In the genomic region with DNA sequence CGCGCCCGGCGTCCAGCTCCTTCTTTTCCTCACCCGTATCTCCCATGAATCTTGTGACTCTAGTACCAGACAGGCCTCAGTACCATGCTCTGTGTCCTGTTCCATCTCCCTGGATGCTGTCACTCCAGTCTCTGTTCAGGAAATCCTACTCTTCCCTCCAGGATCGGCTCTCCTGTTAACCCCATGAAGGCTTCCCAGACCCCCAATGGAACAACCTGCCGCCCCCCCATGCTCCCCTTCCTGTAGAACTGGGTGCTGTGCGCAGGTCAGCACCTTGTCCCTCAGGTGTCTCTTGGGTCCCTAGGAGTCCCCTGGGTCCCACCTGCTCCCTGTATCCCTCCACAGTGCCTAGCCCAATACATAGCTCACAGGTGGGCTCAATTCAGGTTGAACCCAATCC, we compare ENCODE assay signal across 21 cellular contexts. TPM values are rescaled to one million over a fixed set of nuclear protein-coding genes. Genes with fewer than 3 reads are reported as not detected.
A peak's percentile ranks its signal among the peaks of the same experiment; 100 is the strongest.
DNase-seq lines count a peak whose midpoint lies in the region; TF ChIP-seq lines count a peak whose summit lies in the region.
"Had no signal": no experiment of that assay in that cellular context is flagged by ENCODE, and none has a peak within 500 bp of the region (broad histone marks: within the 10 kb centered on the region; RNA-seq: fewer than 3 reads in every experiment).

No MANE protein-coding gene starts in this region.

- H3K4me1 ChIP-seq in A673 (ENCODE audit: insufficient read depth, low read length, poor library complexity, severe bottlenecking) (peaks cover 20% of the 10 kb centered on the region), Caco-2 (peaks cover 10% of the 10 kb centered on the region)

- intact Hi-C loops in A673 (cut with micrococcal nuclease; ENCODE audit: unreplicated experiment) (no loop called here), Caco-2 (cut with micrococcal nuclease; ENCODE audit: unreplicated experiment) (no loop called here)

- POLR2A ChIA-PET in A673 (lab: Charles Lee; ENCODE audit: low non-redundant PET): no interaction called here
- POLR2A ChIA-PET in Caco-2 (lab: Charles Lee): no interaction called here

- H3K9me3 ChIP-seq in A673 (ENCODE audit: low read depth, low read length, poor library complexity, severe bottlenecking): no peaks in the 10 kb centered on the region
- H3K9me3 ChIP-seq in Caco-2: no peaks in the 10 kb centered on the region
- no peaks in the 10 kb centered on the region for H3K9me3 ChIP-seq in WERI-Rb-1 (ENCODE audit: severe bottlenecking)

- H3K27ac Mint-ChIP-seq in Caco-2 (ENCODE audit: unreplicated experiment): peak overlapping the region; percentile 33
- H3K27ac Mint-ChIP-seq in neural crest cell (ENCODE audit: unreplicated experiment): peak overlapping the region; percentile 21
- H3K27ac Mint-ChIP-seq: CD8-positive, alpha-beta T cell had no signal

- no peaks in the 10 kb centered on the region for H3K4me1 Mint-ChIP-seq in Caco-2 (ENCODE audit: low read depth, unreplicated experiment)
- H3K4me1 Mint-ChIP-seq in neural crest cell: peaks cover 55% of the 10 kb centered on the region

- BruUV-seq in A673 (replicated peaks; lab: Mats Ljungman, UMichigan) (no TSS peak), Caco-2 (replicated peaks; lab: Mats Ljungman, UMichigan) (no TSS peak)

- H3K36me3 ChIP-seq in A673 (ENCODE audit: insufficient read depth, low read length, poor library complexity, severe bottlenecking) (no peaks in the 10 kb centered on the region), Caco-2 (ENCODE audit: control insufficient read depth, insufficient read depth, low read length) (no peaks in the 10 kb centered on the region), WERI-Rb-1 (no peaks in the 10 kb centered on the region)

- no peaks in the 10 kb centered on the region for H3K9me3 Mint-ChIP-seq in Caco-2 (ENCODE audit: unreplicated experiment)
- H3K9me3 Mint-ChIP-seq in neural crest cell: no peaks in the 10 kb centered on the region
- H3K9me3 Mint-ChIP-seq: CD8-positive, alpha-beta T cell had no signal

- CTCF ChIA-PET in A673 (lab: Charles Lee) (no interaction called here), Caco-2 (lab: Charles Lee) (no interaction called here)

- no peak for TF ChIP-seq CTCF in A673 (conservative IDR thresholded peaks at IDR 0.05; ENCODE audit: low read depth, low read length)
- TF ChIP-seq CTCF in Caco-2 (IDR thresholded peaks at IDR 0.05; ENCODE audit: insufficient read depth in 1 of 2, low read depth in 1 of 2, low read length in 1 of 2, severe bottlenecking in 1 of 2, unreplicated experiment in 1 of 2): no peak
- no peak for TF ChIP-seq CTCF in WERI-Rb-1 (IDR thresholded peaks at IDR 0.05; ENCODE audit: low read depth, low read length)
- TF ChIP-seq CTCF in neural crest cell (conservative IDR thresholded peaks at IDR 0.05): no peak

- H3K27me3 ChIP-seq in A673 (replicated peaks; ENCODE audit: insufficient read depth, low read depth, low read length, poor library complexity) (no peaks in the 10 kb centered on the region), Caco-2 (replicated peaks; ENCODE audit: control insufficient read depth, insufficient read depth, low read length) (no peaks in the 10 kb centered on the region), WERI-Rb-1 (ENCODE audit: insufficient read depth, low read depth, severe bottlenecking) (no peaks in the 10 kb centered on the region)

- H3K27me3 Mint-ChIP-seq in Caco-2 (ENCODE audit: insufficient read depth, unreplicated experiment) (no peaks in the 10 kb centered on the region), neural crest cell (ENCODE audit: low read depth) (no peaks in the 10 kb centered on the region)

- no peak for DNase-seq in A673 (ENCODE audit: low spot score)
- DNase-seq in Caco-2: no peak
- no peak for DNase-seq in WERI-Rb-1
- DNase-seq in neural crest cell (ENCODE audit: low read depth, low spot score): no peak
- DNase-seq in NCI-H524 (lab: John Stamatoyannopoulos, UW): no peak
- DNase-seq in SKM-1 (lab: John Stamatoyannopoulos, UW; ENCODE audit: unreplicated experiment): no peak
- DNase-seq in NCI-H446 (lab: John Stamatoyannopoulos, UW): no peak
- DNase-seq in MV-4-11 (lab: John Stamatoyannopoulos, UW): no peak
- DNase-seq: 8988T; C1 segment of cervical spinal cord; CD8-positive, alpha-beta T cell; DMS 273 treated with DMSO at 0.1 percent for 48 hours; EL; GF-D8; NCI-H1105 treated with DMSO at 0.1 percent for 48 hours; NCI-H2029; SHP77 treated with DMSO at 0.1 percent for 48 hours had no signal

- no peak overlapping the region for H3K4me3 ChIP-seq in A673 (ENCODE audit: low read depth, low read length, poor library complexity, severe bottlenecking)
- no peak overlapping the region for H3K4me3 ChIP-seq in Caco-2 (ENCODE audit: low read depth, low read length)
- H3K4me3 ChIP-seq in WERI-Rb-1 (ENCODE audit: low read depth, low read length): peak overlapping the region; percentile 34
- H3K4me3 ChIP-seq: K562 had no signal

- H3K36me3 Mint-ChIP-seq in Caco-2 (ENCODE audit: insufficient read depth, unreplicated experiment): no peaks in the 10 kb centered on the region
- H3K36me3 Mint-ChIP-seq in neural crest cell (ENCODE audit: low read depth): no peaks in the 10 kb centered on the region
- H3K36me3 Mint-ChIP-seq: CD8-positive, alpha-beta T cell had no signal

- no peak overlapping the region for H3K4me3 Mint-ChIP-seq in Caco-2 (ENCODE audit: unreplicated experiment)
- H3K4me3 Mint-ChIP-seq in neural crest cell: no peak overlapping the region
- H3K4me3 Mint-ChIP-seq: CD8-positive, alpha-beta T cell had no signal

- H3K27ac ChIP-seq in A673 (ENCODE audit: low read depth, low read length, poor library complexity, severe bottlenecking) (peak overlapping the region; percentile 78), WERI-Rb-1 (peak overlapping the region; percentile 96)
- H3K27ac ChIP-seq: RWPE1 had no signal

RNA-seq across cellular contexts. Expression of a gene that starts 41.3 kb away (rescaled TPM):
- total RNA-seq in A673 (2021) (2.8 and 3.4 TPM in 2 replicates), Caco-2 (2022) (46.6 and 54.4 TPM in 2 replicates), neural crest cell (144 and 149 TPM in 2 replicates)
- total RNA-seq: CD8-positive, alpha-beta T cell; HT1080; K562; MCF 10A had no signal

Comparison
In these comparisons a context has a peak if more than half of its experiments do, and no peak if none do; other contexts are left out.
1. RNA of a gene that starts 41.3 kb away (total RNA-seq): 144 to 149 TPM in neural crest cell and 46.6 to 54.4 TPM in Caco-2; 2.8 to 3.4 TPM in A673; every median in the first group is over 10 times any median in the second.